Comparison of ENCODE assay signal across 1 cellular context in the genomic region with DNA sequence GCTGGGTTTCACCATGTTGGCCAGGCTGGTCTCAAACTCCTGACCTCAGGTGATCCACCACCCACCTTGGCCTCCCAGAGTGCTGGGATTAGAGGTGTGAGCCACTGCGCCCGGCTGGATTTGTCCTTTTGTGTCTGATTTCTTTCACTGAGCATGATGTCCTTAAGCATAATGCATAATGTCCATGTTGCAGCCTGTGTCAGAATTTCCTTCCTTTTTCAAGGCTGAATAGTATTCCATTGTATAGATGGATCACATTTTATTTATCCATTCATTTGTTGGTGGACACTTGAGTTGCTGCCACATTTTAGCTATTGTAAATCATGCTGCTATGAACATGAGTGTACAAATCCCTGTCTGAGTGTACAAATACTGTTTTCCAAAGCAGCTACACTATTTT.
TF ChIP-seq lines count a peak whose summit lies in the region.

No MANE protein-coding gene starts in this region.

TF ChIP-seq in HEK293, 187 proteins besides CTCF, POLR2A, EP300 and RAD21 (continued from another document):
- TF ChIP-seq, protein P1, sequence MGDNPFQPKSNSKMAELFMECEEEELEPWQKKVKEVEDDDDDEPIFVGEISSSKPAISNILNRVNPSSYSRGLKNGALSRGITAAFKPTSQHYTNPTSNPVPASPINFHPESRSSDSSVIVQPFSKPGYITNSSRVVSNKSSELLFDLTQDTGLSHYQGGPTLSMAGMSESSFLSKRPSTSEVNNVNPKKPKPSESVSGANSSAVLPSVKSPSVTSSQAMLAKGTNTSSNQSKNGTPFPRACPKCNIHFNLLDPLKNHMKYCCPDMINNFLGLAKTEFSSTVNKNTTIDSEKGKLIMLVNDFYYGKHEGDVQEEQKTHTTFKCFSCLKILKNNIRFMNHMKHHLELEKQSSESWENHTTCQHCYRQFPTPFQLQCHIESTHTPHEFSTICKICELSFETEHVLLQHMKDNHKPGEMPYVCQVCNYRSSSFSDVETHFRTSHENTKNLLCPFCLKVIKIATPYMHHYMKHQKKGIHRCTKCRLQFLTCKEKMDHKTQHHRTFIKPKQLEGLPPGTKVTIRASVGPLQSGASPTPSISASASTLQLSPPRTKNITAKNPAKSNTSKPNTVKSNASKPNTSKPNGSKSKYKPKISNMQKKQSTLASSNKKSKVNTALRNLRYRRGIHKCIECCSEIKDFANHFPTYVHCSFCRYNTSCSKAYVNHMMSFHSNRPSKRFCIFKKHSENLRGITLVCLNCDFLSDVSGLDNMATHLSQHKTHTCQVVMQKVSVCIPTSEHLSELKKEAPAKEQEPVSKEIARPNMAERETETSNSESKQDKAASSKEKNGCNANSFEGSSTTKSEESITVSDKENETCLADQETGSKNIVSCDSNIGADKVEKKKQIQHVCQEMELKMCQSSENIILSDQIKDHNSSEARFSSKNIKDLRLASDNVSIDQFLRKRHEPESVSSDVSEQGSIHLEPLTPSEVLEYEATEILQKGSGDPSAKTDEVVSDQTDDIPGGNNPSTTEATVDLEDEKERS (tag by site-specific recombination; IDR thresholded peaks at IDR 0.05), result 0 out of 2 replicates have a peak, but pooled peaks have one; percentile 52
- no peak for TF ChIP-seq ZFP69B (tag by site-specific recombination; IDR thresholded peaks at IDR 0.05)
- TF ChIP-seq, protein P2, sequence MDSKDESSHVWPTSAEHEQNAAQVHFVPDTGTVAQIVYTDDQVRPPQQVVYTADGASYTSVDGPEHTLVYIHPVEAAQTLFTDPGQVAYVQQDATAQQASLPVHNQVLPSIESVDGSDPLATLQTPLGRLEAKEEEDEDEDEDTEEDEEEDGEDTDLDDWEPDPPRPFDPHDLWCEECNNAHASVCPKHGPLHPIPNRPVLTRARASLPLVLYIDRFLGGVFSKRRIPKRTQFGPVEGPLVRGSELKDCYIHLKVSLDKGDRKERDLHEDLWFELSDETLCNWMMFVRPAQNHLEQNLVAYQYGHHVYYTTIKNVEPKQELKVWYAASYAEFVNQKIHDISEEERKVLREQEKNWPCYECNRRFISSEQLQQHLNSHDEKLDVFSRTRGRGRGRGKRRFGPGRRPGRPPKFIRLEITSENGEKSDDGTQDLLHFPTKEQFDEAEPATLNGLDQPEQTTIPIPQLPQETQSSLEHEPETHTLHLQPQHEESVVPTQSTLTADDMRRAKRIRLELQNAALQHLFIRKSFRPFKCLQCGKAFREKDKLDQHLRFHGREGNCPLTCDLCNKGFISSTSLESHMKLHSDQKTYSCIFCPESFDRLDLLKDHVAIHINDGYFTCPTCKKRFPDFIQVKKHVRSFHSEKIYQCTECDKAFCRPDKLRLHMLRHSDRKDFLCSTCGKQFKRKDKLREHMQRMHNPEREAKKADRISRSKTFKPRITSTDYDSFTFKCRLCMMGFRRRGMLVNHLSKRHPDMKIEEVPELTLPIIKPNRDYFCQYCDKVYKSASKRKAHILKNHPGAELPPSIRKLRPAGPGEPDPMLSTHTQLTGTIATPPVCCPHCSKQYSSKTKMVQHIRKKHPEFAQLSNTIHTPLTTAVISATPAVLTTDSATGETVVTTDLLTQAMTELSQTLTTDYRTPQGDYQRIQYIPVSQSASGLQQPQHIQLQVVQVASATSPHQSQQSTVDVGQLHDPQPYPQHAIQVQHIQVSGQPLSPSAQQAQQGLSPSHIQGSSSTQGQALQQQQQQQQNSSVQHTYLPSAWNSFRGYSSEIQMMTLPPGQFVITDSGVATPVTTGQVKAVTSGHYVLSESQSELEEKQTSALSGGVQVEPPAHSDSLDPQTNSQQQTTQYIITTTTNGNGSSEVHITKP (tag by site-specific recombination; IDR thresholded peaks at IDR 0.05), result no peak
- no peak for TF ChIP-seq GLIS1 (tag by site-specific recombination; IDR thresholded peaks at IDR 0.05)
- TF ChIP-seq, protein P3, sequence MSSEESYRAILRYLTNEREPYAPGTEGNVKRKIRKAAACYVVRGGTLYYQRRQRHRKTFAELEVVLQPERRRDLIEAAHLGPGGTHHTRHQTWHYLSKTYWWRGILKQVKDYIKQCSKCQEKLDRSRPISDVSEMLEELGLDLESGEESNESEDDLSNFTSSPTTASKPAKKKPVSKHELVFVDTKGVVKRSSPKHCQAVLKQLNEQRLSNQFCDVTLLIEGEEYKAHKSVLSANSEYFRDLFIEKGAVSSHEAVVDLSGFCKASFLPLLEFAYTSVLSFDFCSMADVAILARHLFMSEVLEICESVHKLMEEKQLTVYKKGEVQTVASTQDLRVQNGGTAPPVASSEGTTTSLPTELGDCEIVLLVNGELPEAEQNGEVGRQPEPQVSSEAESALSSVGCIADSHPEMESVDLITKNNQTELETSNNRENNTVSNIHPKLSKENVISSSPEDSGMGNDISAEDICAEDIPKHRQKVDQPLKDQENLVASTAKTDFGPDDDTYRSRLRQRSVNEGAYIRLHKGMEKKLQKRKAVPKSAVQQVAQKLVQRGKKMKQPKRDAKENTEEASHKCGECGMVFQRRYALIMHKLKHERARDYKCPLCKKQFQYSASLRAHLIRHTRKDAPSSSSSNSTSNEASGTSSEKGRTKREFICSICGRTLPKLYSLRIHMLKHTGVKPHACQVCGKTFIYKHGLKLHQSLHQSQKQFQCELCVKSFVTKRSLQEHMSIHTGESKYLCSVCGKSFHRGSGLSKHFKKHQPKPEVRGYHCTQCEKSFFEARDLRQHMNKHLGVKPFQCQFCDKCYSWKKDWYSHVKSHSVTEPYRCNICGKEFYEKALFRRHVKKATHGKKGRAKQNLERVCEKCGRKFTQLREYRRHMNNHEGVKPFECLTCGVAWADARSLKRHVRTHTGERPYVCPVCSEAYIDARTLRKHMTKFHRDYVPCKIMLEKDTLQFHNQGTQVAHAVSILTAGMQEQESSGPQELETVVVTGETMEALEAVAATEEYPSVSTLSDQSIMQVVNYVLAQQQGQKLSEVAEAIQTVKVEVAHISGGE (tag by site-specific recombination; conservative IDR thresholded peaks at IDR 0.05; ENCODE audit: low read depth), result no peak
- TF ChIP-seq REPIN1 (tag by site-specific recombination; IDR thresholded peaks at IDR 0.05; ENCODE audit: low read depth), result no peak
- no peak for TF ChIP-seq ZNF214 (tag by site-specific recombination; IDR thresholded peaks at IDR 0.05; ENCODE audit: borderline replicate concordance)
- no peak for TF ChIP-seq ZNF24 (tag by site-specific recombination; IDR thresholded peaks at IDR 0.05)
- no peak for TF ChIP-seq TRIM28 (IDR thresholded peaks at IDR 0.05; ENCODE audit: borderline replicate concordance, low read length)
- no peak for TF ChIP-seq ZNF747 (tag by site-specific recombination; IDR thresholded peaks at IDR 0.05)
- no peak for TF ChIP-seq WT1 (tag by site-specific recombination; IDR thresholded peaks at IDR 0.05)
- no peak for TF ChIP-seq ZNF366 (tag by site-specific recombination; conservative IDR thresholded peaks at IDR 0.05)
- TF ChIP-seq ZNF48 (tag by site-specific recombination; IDR thresholded peaks at IDR 0.05), result no peak
- no peak for TF ChIP-seq MEIS1 (CRISPR knock-in tag; IDR thresholded peaks at IDR 0.05; ENCODE audit: borderline replicate concordance)
- TF ChIP-seq, protein P4, sequence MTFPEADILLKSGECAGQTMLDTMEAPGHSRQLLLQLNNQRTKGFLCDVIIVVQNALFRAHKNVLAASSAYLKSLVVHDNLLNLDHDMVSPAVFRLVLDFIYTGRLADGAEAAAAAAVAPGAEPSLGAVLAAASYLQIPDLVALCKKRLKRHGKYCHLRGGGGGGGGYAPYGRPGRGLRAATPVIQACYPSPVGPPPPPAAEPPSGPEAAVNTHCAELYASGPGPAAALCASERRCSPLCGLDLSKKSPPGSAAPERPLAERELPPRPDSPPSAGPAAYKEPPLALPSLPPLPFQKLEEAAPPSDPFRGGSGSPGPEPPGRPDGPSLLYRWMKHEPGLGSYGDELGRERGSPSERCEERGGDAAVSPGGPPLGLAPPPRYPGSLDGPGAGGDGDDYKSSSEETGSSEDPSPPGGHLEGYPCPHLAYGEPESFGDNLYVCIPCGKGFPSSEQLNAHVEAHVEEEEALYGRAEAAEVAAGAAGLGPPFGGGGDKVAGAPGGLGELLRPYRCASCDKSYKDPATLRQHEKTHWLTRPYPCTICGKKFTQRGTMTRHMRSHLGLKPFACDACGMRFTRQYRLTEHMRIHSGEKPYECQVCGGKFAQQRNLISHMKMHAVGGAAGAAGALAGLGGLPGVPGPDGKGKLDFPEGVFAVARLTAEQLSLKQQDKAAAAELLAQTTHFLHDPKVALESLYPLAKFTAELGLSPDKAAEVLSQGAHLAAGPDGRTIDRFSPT (tag by site-specific recombination; IDR thresholded peaks at IDR 0.05), result no peak
- TF ChIP-seq ZBTB17 (tag by site-specific recombination; IDR thresholded peaks at IDR 0.05), result no peak
- no peak for TF ChIP-seq BCL11A (tag by site-specific recombination; IDR thresholded peaks at IDR 0.05; ENCODE audit: low read depth)
- TF ChIP-seq, protein P5, sequence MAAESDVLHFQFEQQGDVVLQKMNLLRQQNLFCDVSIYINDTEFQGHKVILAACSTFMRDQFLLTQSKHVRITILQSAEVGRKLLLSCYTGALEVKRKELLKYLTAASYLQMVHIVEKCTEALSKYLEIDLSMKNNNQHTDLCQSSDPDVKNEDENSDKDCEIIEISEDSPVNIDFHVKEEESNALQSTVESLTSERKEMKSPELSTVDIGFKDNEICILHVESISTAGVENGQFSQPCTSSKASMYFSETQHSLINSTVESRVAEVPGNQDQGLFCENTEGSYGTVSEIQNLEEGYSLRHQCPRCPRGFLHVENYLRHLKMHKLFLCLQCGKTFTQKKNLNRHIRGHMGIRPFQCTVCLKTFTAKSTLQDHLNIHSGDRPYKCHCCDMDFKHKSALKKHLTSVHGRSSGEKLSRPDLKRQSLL (tag by site-specific recombination; IDR thresholded peaks at IDR 0.05), result no peak
- TF ChIP-seq ZNF202 (tag by site-specific recombination; IDR thresholded peaks at IDR 0.05; ENCODE audit: borderline replicate concordance), result no peak
- TF ChIP-seq KLF9 (tag by site-specific recombination; IDR thresholded peaks at IDR 0.05; ENCODE audit: low read depth), result no peak
- TF ChIP-seq, protein P6, sequence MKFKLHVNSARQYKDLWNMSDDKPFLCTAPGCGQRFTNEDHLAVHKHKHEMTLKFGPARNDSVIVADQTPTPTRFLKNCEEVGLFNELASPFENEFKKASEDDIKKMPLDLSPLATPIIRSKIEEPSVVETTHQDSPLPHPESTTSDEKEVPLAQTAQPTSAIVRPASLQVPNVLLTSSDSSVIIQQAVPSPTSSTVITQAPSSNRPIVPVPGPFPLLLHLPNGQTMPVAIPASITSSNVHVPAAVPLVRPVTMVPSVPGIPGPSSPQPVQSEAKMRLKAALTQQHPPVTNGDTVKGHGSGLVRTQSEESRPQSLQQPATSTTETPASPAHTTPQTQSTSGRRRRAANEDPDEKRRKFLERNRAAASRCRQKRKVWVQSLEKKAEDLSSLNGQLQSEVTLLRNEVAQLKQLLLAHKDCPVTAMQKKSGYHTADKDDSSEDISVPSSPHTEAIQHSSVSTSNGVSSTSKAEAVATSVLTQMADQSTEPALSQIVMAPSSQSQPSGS (tag by site-specific recombination; IDR thresholded peaks at IDR 0.05; ENCODE audit: low read depth), result no peak
- TF ChIP-seq, protein P7, sequence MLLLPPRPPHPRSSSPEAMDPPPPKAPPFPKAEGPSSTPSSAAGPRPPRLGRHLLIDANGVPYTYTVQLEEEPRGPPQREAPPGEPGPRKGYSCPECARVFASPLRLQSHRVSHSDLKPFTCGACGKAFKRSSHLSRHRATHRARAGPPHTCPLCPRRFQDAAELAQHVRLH (tag by site-specific recombination; IDR thresholded peaks at IDR 0.05), result peak; percentile 61; the same call in 1 of the 2 replicates
- no peak for TF ChIP-seq ZNF354C (tag by site-specific recombination; IDR thresholded peaks at IDR 0.05; ENCODE audit: borderline replicate concordance, low read depth)
- TF ChIP-seq, protein P8, sequence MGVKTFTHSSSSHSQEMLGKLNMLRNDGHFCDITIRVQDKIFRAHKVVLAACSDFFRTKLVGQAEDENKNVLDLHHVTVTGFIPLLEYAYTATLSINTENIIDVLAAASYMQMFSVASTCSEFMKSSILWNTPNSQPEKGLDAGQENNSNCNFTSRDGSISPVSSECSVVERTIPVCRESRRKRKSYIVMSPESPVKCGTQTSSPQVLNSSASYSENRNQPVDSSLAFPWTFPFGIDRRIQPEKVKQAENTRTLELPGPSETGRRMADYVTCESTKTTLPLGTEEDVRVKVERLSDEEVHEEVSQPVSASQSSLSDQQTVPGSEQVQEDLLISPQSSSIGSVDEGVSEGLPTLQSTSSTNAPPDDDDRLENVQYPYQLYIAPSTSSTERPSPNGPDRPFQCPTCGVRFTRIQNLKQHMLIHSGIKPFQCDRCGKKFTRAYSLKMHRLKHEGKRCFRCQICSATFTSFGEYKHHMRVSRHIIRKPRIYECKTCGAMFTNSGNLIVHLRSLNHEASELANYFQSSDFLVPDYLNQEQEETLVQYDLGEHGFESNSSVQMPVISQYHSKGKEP (tag by site-specific recombination; IDR thresholded peaks at IDR 0.05), result no peak
- TF ChIP-seq ZNF146 (tag by site-specific recombination; IDR thresholded peaks at IDR 0.05), result peak; percentile 99
